In the genomic region with DNA sequence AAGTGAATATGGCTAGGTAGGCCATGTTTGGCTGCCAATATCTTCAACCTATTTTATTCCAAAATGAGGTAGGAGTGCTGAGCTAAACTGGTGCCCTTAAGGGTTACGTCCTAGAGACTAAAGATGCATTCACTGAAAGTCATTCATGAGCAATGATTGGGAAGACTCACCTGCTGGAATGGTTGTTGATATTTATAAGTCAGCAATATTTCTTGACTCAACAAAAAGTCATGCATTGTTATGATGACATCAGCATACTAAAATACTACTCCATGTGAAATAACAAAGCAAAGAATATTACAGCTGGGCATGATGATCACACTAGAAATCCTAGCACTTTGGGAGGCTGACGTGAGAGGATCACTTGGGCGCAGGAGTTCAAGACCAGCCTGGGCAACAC, we compare ENCODE assay signal across 16 cellular contexts.
"Had no signal": no experiment of that assay in that cellular context is flagged by ENCODE, and none has a peak within 500 bp of the region (broad histone marks: within the 10 kb centered on the region; RNA-seq: fewer than 3 reads in every experiment).

No MANE protein-coding gene starts in this region.

- DNase-seq: activated CD4-positive, alpha-beta T cell treated with anti-CD3 and anti-CD28 coated beads, Interleukin-2, amount 10 ng/mL, durations not matched to agents 24 days and 14 days; activated CD4-positive, CD25-positive, alpha-beta regulatory T cell; activated CD8-positive, alpha-beta memory T cell treated with anti-CD3 and anti-CD28 coated beads for 24 hours; activated gamma-delta T cell treated with Interleukin-2 at 50 U/mL for 16 hours; activated naive CD8-positive, alpha-beta T cell treated with anti-CD3 and anti-CD28 coated beads for 36 hours; effector CD4-positive, alpha-beta T cell; gastrocnemius medialis; left lung; psoas muscle; sigmoid colon; stimulated activated CD4-positive, alpha-beta T cell treated with anti-CD3 and anti-CD28 coated beads, Interleukin-1b, Interleukin-23, amount 100 ng/mL, for 48 hours had no signal

- H3K36me3 ChIP-seq: gastrocnemius medialis, left lung, sigmoid colon had no signal

- H3K4me1 Mint-ChIP-seq: activated CD4-positive, alpha-beta T cell treated with anti-CD3 and anti-CD28 coated beads, Interleukin-2, amount 10 ng/mL, durations not matched to agents 24 days and 14 days; activated naive CD8-positive, alpha-beta T cell treated with anti-CD3 and anti-CD28 coated beads for 36 hours; central memory CD8-positive, alpha-beta T cell had no signal

- H3K9me3 ChIP-seq: body of pancreas, gastrocnemius medialis, left lung, psoas muscle, sigmoid colon had no signal

- H3K9me3 Mint-ChIP-seq: activated CD4-positive, alpha-beta T cell treated with anti-CD3 and anti-CD28 coated beads, Interleukin-2, amount 10 ng/mL, durations not matched to agents 24 days and 14 days; central memory CD8-positive, alpha-beta T cell; nephron progenitor cell had no signal

- H3K4me3 Mint-ChIP-seq: activated CD4-positive, alpha-beta T cell treated with anti-CD3 and anti-CD28 coated beads, Interleukin-2, amount 10 ng/mL, durations not matched to agents 24 days and 14 days; activated naive CD8-positive, alpha-beta T cell treated with anti-CD3 and anti-CD28 coated beads for 36 hours; central memory CD8-positive, alpha-beta T cell; nephron progenitor cell had no signal

- H3K27ac Mint-ChIP-seq: activated CD4-positive, alpha-beta T cell treated with anti-CD3 and anti-CD28 coated beads, Interleukin-2, amount 10 ng/mL, durations not matched to agents 24 days and 14 days; activated naive CD8-positive, alpha-beta T cell treated with anti-CD3 and anti-CD28 coated beads for 36 hours; nephron progenitor cell had no signal

- ATAC-seq: body of pancreas, gastrocnemius medialis, psoas muscle had no signal

- H3K36me3 Mint-ChIP-seq: activated naive CD8-positive, alpha-beta T cell treated with anti-CD3 and anti-CD28 coated beads for 36 hours had no signal

- FAIRE-seq: keratinocyte had no signal

- H3K27me3 ChIP-seq: body of pancreas, gastrocnemius medialis, left lung, sigmoid colon had no signal

- H3K27ac ChIP-seq: body of pancreas, coronary artery, gastrocnemius medialis, left lung, psoas muscle, sigmoid colon had no signal

- H3K4me3 ChIP-seq: body of pancreas, coronary artery, gastrocnemius medialis, left lung, psoas muscle, sigmoid colon had no signal

- H3K4me1 ChIP-seq: body of pancreas, gastrocnemius medialis, left lung, psoas muscle, sigmoid colon had no signal
